22 cellular contexts compared by ENCODE assay signal in the genomic region with DNA sequence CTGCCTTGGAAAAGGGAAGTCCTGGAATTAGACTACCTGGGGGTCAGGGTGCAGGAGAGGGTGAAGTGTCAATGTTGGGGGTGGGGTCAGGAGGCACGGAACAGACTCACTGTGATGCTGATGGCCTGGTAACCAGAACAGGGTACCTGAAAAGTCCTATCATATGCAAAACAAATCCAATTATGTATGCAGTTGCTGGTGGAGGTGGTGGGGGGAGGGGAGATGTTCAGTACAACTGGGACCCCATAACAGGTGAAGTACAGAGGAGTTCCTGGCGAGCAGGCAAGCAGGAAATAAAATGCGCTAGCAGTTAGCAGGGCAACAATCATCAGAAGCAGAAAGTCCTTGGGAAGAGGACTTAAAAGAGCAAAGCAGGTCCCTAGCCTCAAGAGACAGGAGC.
"Had no signal": no experiment of that assay in that cellular context is flagged by ENCODE, and none has a peak within 500 bp of the region (broad histone marks: within the 10 kb centered on the region; RNA-seq: fewer than 3 reads in every experiment).

No MANE protein-coding gene starts in this region.

- H3K4me3 Mint-ChIP-seq: activated naive CD8-positive, alpha-beta T cell treated with anti-CD3 and anti-CD28 coated beads, Interleukin-2, amount 50 U/mL, for 24 hours; activated T-helper 17 cell treated with anti-CD3 and anti-CD28 coated beads, Interleukin-2, amount 50 U/mL, for 72 hours; natural killer cell treated with Interleukin-12 subunit alpha and Interleukin-12 subunit beta and Interleukin-15 and Interleukin-18, amount 100 ng/mL, for 72 hours; T-helper 2 cell treated with Interferon-gamma antibody and Interleukin-4, amounts not matched to agents 5 μg/mL and 100 μg/mL, for 36 hours had no signal

- H3K27ac Mint-ChIP-seq: activated naive CD8-positive, alpha-beta T cell treated with anti-CD3 and anti-CD28 coated beads, Interleukin-2, amount 50 U/mL, for 24 hours; activated T-helper 17 cell treated with anti-CD3 and anti-CD28 coated beads, Interleukin-2, amount 50 U/mL, for 72 hours; natural killer cell treated with Interleukin-12 subunit alpha and Interleukin-12 subunit beta and Interleukin-15 and Interleukin-18, amount 100 ng/mL, for 72 hours; T-helper 2 cell treated with Interferon-gamma antibody and Interleukin-4, amounts not matched to agents 5 μg/mL and 100 μg/mL, for 36 hours had no signal

- ATAC-seq: activated CD4-positive, CD25-positive, alpha-beta regulatory T cell treated with anti-CD3 and anti-CD28 coated beads, Interleukin-2, amount 50 U/mL, for 24 hours; activated naive CD8-positive, alpha-beta T cell treated with anti-CD3 and anti-CD28 coated beads, Interleukin-2, amount 50 U/mL, for 24 hours; activated T-helper 17 cell treated with anti-CD3 and anti-CD28 coated beads, Interleukin-2, amount 50 U/mL, for 72 hours; natural killer cell treated with Interleukin-12 subunit alpha and Interleukin-12 subunit beta and Interleukin-15 and Interleukin-18, amount 100 ng/mL, for 72 hours; right cardiac atrium had no signal

- H3K4me3 ChIP-seq: prostate gland, skin epidermis, tibial nerve, uterus had no signal

- H3K36me3 ChIP-seq: prostate gland, tibial nerve, uterus had no signal

- H3K36me3 Mint-ChIP-seq: natural killer cell treated with Interleukin-12 subunit alpha and Interleukin-12 subunit beta and Interleukin-15 and Interleukin-18, amount 100 ng/mL, for 72 hours had no signal

- DNase-seq: activated CD4-positive, alpha-beta T cell treated with anti-CD3 and anti-CD28 coated beads, Interleukin-2, amount 50 U/mL, for 4 hours; activated naive CD4-positive, alpha-beta T cell treated with Interleukin-2 at 50 U/mL for 16 hours; activated naive CD8-positive, alpha-beta T cell treated with anti-CD3 and anti-CD28 coated beads, Interleukin-2, amount 50 U/mL, for 24 hours; aorta; cortex of kidney; effector CD8-positive, alpha-beta T cell; foreskin melanocyte; mesendoderm; occipital lobe; right cardiac atrium; stimulated activated CD4-positive, alpha-beta T cell treated with anti-CD3 and anti-CD28 coated beads, Interleukin-4, amount 100 ng/mL, for 24 hours; stimulated activated naive CD4-positive, alpha-beta T cell treated with Interleukin-2 at 50 U/mL for 16 hours; substantia nigra; uterus had no signal

- H3K9me3 Mint-ChIP-seq: activated naive CD8-positive, alpha-beta T cell treated with anti-CD3 and anti-CD28 coated beads, Interleukin-2, amount 50 U/mL, for 24 hours; activated T-helper 17 cell treated with anti-CD3 and anti-CD28 coated beads, Interleukin-2, amount 50 U/mL, for 72 hours; natural killer cell treated with Interleukin-12 subunit alpha and Interleukin-12 subunit beta and Interleukin-15 and Interleukin-18, amount 100 ng/mL, for 72 hours; T-helper 2 cell treated with Interferon-gamma antibody and Interleukin-4, amounts not matched to agents 5 μg/mL and 100 μg/mL, for 36 hours had no signal

- H3K4me1 ChIP-seq: uterus had no signal

- H3K9me3 ChIP-seq: prostate gland, tibial nerve, uterus had no signal

- H3K27ac ChIP-seq: epithelial cell of prostate, prostate gland, skin epidermis, tibial nerve, uterus had no signal

- H3K27me3 ChIP-seq: tibial nerve, uterus had no signal

- H3K27me3 Mint-ChIP-seq: activated naive CD8-positive, alpha-beta T cell treated with anti-CD3 and anti-CD28 coated beads, Interleukin-2, amount 50 U/mL, for 24 hours had no signal
